8 cellular contexts compared by ENCODE assay signal in genomic region chr3:127590593-127591477, GRCh38. TPM values are rescaled to one million over a fixed set of nuclear protein-coding genes. Genes with fewer than 3 reads are reported as not detected.
DNase-seq lines count a peak whose midpoint lies in the region; ATAC-seq and TF ChIP-seq lines count a peak whose summit lies in the region.

TPRA1 (minus strand) TSS chr3:127590733; CDS start chr3:127580146, 10,587 bp downstream.

- no peaks in the 10 kb centered on the region for H3K9me2 ChIP-seq in GM23248 (ENCODE audit: insufficient read depth)

- peaks cover 39% of the 10 kb centered on the region for H3K79me2 ChIP-seq in GM23248 (ENCODE audit: insufficient read depth)
- H3K79me2 ChIP-seq in fibroblast of lung (ENCODE audit: control insufficient read depth, insufficient read depth, low read length): peaks cover 40% of the 10 kb centered on the region

- H3K9me3 Mint-ChIP-seq in naive thymus-derived CD4-positive, alpha-beta T cell: no peaks in the 10 kb centered on the region
- H3K9me3 Mint-ChIP-seq in stimulated activated naive B cell treated with anti-CD40 and anti-IgM and Interleukin-4, amounts not matched to agents 10 μg/mL and 1 μg/mL and 100 μg/mL, for 72 hours: no peaks in the 10 kb centered on the region

- peak within 1 kb of the TSS; percentile 94 for H3K4me3 ChIP-seq in GM23248
- H3K4me3 ChIP-seq in fibroblast of lung (replicated peaks in 1 of 4; ENCODE audit: control extremely low read depth in 1 of 4, insufficient read depth in 1 of 4, low read depth in 3 of 4, low read length in 4 of 4): peak within 1 kb of the TSS; percentile 76 to 88 (median 82)
- peak within 1 kb of the TSS; percentile 91 for H3K4me3 ChIP-seq in naive thymus-derived CD4-positive, alpha-beta T cell (ENCODE audit: low read length)

- peaks cover 20% of the 10 kb centered on the region for H3K4me1 ChIP-seq in GM23248 (ENCODE audit: insufficient read depth)
- peaks cover 17% of the 10 kb centered on the region for H3K4me1 ChIP-seq in fibroblast of lung (ENCODE audit: control insufficient read depth, extremely low read depth, insufficient read depth, low read length)
- peaks cover 11 to 12% of the 10 kb centered on the region in 2 donors for H3K4me1 ChIP-seq in naive thymus-derived CD4-positive, alpha-beta T cell (ENCODE audit: control insufficient read depth in 2 of 2, insufficient read depth in 2 of 2, low read length in 2 of 2)

- H4K20me1 ChIP-seq in GM23248 (ENCODE audit: insufficient read depth) (peaks cover 5% of the 10 kb centered on the region; the same call in 1 of the 2 replicates), fibroblast of lung (ENCODE audit: control insufficient read depth, extremely low read depth, insufficient read depth, low read length) (no peaks in the 10 kb centered on the region)

- no peaks in the 10 kb centered on the region for H3K36me3 Mint-ChIP-seq in naive thymus-derived CD4-positive, alpha-beta T cell
- H3K36me3 Mint-ChIP-seq in stimulated activated naive B cell treated with anti-CD40 and anti-IgM and Interleukin-4, amounts not matched to agents 10 μg/mL and 1 μg/mL and 100 μg/mL, for 72 hours: peaks cover 6 to 7% of the 10 kb centered on the region in 2 donors

- CTCF ChIA-PET in naive thymus-derived CD4-positive, alpha-beta T cell (lab: Charles Lee): interaction anchor here (0.6 to 3.6 kb wide), 4 partner anchors 13 to 104 kb away, joined by 3 to 8 read pairs (median 4); no protein-coding TSS in a partner anchor

- H3K9ac ChIP-seq in GM23248: peak within 1 kb of the TSS; percentile 97
- peak within 1 kb of the TSS; percentile 94 for H3K9ac ChIP-seq in fibroblast of lung (ENCODE audit: insufficient read depth, low read length)

- no peaks in the 10 kb centered on the region for H3K9me3 ChIP-seq in GM23248 (ENCODE audit: low read depth)
- no peaks in the 10 kb centered on the region for H3K9me3 ChIP-seq in fibroblast of lung (ENCODE audit: control insufficient read depth, insufficient read depth, low read depth, low read length)
- no peaks in the 10 kb centered on the region for H3K9me3 ChIP-seq in naive thymus-derived CD4-positive, alpha-beta T cell (ENCODE audit: control insufficient read depth in 2 of 3, low read length in 3 of 3)

- peak within 1 kb of the TSS; percentile 92 for H3K27ac ChIP-seq in GM23248
- H3K27ac ChIP-seq in fibroblast of lung (ENCODE audit: insufficient read depth, low read length): peak within 1 kb of the TSS; percentile 78
- peak within 1 kb of the TSS; percentile 80 for H3K27ac ChIP-seq in naive thymus-derived CD4-positive, alpha-beta T cell (ENCODE audit: low read depth, low read length)

- 1 to 2% methylated on average over 65 to 70 of the region's 72 CpGs for whole genome bisulfite sequencing in GM23248 (ENCODE audit: low coverage in 1 of 2, low lambda C conversion rate in 2 of 2, missing lambda C conversion rate in 2 of 2), 2 experiments

- H3K27me3 ChIP-seq in GM23248 (replicated peaks; ENCODE audit: insufficient read depth): no peaks in the 10 kb centered on the region
- no peaks in the 10 kb centered on the region for H3K27me3 ChIP-seq in fibroblast of lung (ENCODE audit: control insufficient read depth, insufficient read depth, low read length)
- H3K27me3 ChIP-seq in naive thymus-derived CD4-positive, alpha-beta T cell (ENCODE audit: control insufficient read depth in 2 of 2, insufficient read depth in 2 of 2, low read length in 2 of 2): no peaks in the 10 kb centered on the region

- H3K36me3 ChIP-seq in GM23248 (ENCODE audit: low read depth) (no peaks in the 10 kb centered on the region), fibroblast of lung (ENCODE audit: control insufficient read depth, insufficient read depth, low read length) (no peaks in the 10 kb centered on the region)
- H3K36me3 ChIP-seq in naive thymus-derived CD4-positive, alpha-beta T cell (ENCODE audit: control insufficient read depth in 2 of 3, insufficient read depth in 3 of 3, low read length in 3 of 3): peaks cover 0 to 3% (median 0%) of the 10 kb centered on the region in 3 experiments

- peaks cover 9% of the 10 kb centered on the region for H3F3A ChIP-seq in GM23248 (ENCODE audit: insufficient read depth)

- intact Hi-C loops in naive thymus-derived CD4-positive, alpha-beta T cell (cut with micrococcal nuclease): loop anchor here (1.0 to 10.0 kb wide), 19 partner anchors 7 to 1996 kb away; partner anchors contain the start of genes ABTB1 (in 2 of the 2), MCM2 (in 2 of the 2), SEC61A1 (in 2 of the 2) and MBD4 (in 1 of the 2)

- H3K4me3 Mint-ChIP-seq in naive thymus-derived CD4-positive, alpha-beta T cell: peak within 1 kb of the TSS; percentile 86 to 99 (median 96)
- H3K4me3 Mint-ChIP-seq in stimulated activated naive B cell treated with anti-CD40 and anti-IgM and Interleukin-4, amounts not matched to agents 10 μg/mL and 1 μg/mL and 100 μg/mL, for 72 hours: peak within 1 kb of the TSS; percentile 83 to 92

- POLR2A ChIA-PET in naive thymus-derived CD4-positive, alpha-beta T cell (lab: Charles Lee): interaction anchor here (0.6 to 2.3 kb wide), 8 partner anchors 8 to 1118 kb away, joined by 3 to 14 read pairs (median 3); partner anchors contain the start of genes ABTB1 and MCM2

- H3K4me2 ChIP-seq in GM23248 (ENCODE audit: unreplicated experiment): peak within 1 kb of the TSS; percentile 93
- peak within 1 kb of the TSS; percentile 97 for H3K4me2 ChIP-seq in fibroblast of lung (ENCODE audit: extremely low read depth, insufficient read depth, low read length)

- no peaks in the 10 kb centered on the region for H3K27me3 Mint-ChIP-seq in naive thymus-derived CD4-positive, alpha-beta T cell
- no peaks in the 10 kb centered on the region for H3K27me3 Mint-ChIP-seq in stimulated activated naive B cell treated with anti-CD40 and anti-IgM and Interleukin-4, amounts not matched to agents 10 μg/mL and 1 μg/mL and 100 μg/mL, for 72 hours

- peak; percentile 90 for ATAC-seq in naive thymus-derived CD4-positive, alpha-beta T cell
- peak; percentile 83 to 86 for ATAC-seq in stimulated activated naive B cell treated with anti-CD40 and anti-IgM and Interleukin-4, amounts not matched to agents 10 μg/mL and 1 μg/mL and 100 μg/mL, for 72 hours (replicated peaks)

- in situ Hi-C loops in GM23248 (cut with MboI): no loop called here

- H2AFZ ChIP-seq in GM23248 (peak within 1 kb of the TSS; percentile 62), fibroblast of lung (ENCODE audit: low read length) (peak within 1 kb of the TSS; percentile 83)

- no peak for TF ChIP-seq CTCF in fibroblast of lung (conservative IDR thresholded peaks at IDR 0.05 in 1 of 2, IDR thresholded peaks at IDR 0.05 in 1 of 2; ENCODE audit: low read depth in 1 of 2, low read length in 2 of 2)

- H3K4me1 Mint-ChIP-seq in naive thymus-derived CD4-positive, alpha-beta T cell: peaks cover 14 to 51% (median 43%) of the 10 kb centered on the region in 7 donors
- H3K4me1 Mint-ChIP-seq in stimulated activated naive B cell treated with anti-CD40 and anti-IgM and Interleukin-4, amounts not matched to agents 10 μg/mL and 1 μg/mL and 100 μg/mL, for 72 hours: peaks cover 29 to 40% of the 10 kb centered on the region in 2 donors

- peak within 1 kb of the TSS; percentile 86 to 96 (median 94) for H3K27ac Mint-ChIP-seq in naive thymus-derived CD4-positive, alpha-beta T cell
- peak within 1 kb of the TSS; percentile 99 for H3K27ac Mint-ChIP-seq in stimulated activated naive B cell treated with anti-CD40 and anti-IgM and Interleukin-4, amounts not matched to agents 10 μg/mL and 1 μg/mL and 100 μg/mL, for 72 hours

- DNase-seq in EL (peak; percentile 99), GM23248 (peak; percentile 99), Kasumi-1 (lab: John Stamatoyannopoulos, UW) (peak; percentile 98 to 99), RPMI8226 (peak; percentile 96), fibroblast of lung (ENCODE audit: low read depth in 2 of 2) (peak; percentile 97 to 98)
- peak; percentile 53 to 68 for DNase-seq in activated T-helper 1 cell treated with anti-CD3 and anti-CD28 coated beads, Interleukin-2, amount 50 U/mL, for 16 hours (ENCODE audit: low read depth in 1 of 2, low spot score in 1 of 2)
- DNase-seq in naive thymus-derived CD4-positive, alpha-beta T cell: peak; percentile 58 to 90 (median 85)
- DNase-seq in stimulated activated naive B cell treated with anti-CD40 and anti-IgM and Interleukin-4, amounts not matched to agents 10 μg/mL and 1 μg/mL and 100 μg/mL, for 72 hours: peak; percentile 88

RNA-seq across cellular contexts. Expression of gene TPRA1, which starts in this region (rescaled TPM):
- total RNA-seq in GM23248 (2014; rRNA removed; shearing (Covaris generic)): 56.1 and 65.1 TPM in 2 replicates
- polyA plus RNA-seq in GM23248 (2016; fragmentation: Nextera tagmentation; extraction: Ambion mirVana) (42.8 and 45.4 TPM in 2 replicates), fibroblast of lung (17.5 and 17.9 TPM in 2 replicates)
- 35.4 and 47.4 TPM in 2 replicates for total RNA-seq in fibroblast of lung
- 22.7 and 25.0 TPM in 2 replicates for polyA plus RNA-seq in fibroblast of lung (2012)
- 58.0 and 74.1 TPM in 2 replicates for polyA minus RNA-seq in fibroblast of lung (ENCODE audit: low replicate concordance)
- total RNA-seq in naive thymus-derived CD4-positive, alpha-beta T cell: 10 to 100 TPM; 13.6 to 30.6 (median 24.5) TPM
- polyA plus RNA-seq in naive thymus-derived CD4-positive, alpha-beta T cell: 10 to 100 TPM; 15.5 to 33.8 TPM

Comparison
In these comparisons a context has a peak if more than half of its experiments do, and no peak if none do; other contexts are left out.
1. Peak in every context shown above with its lines: DNase-seq, ATAC-seq, H3K4me3 ChIP-seq and H3K27ac ChIP-seq.